Comparison of ENCODE assay signal across 6 cellular contexts in the genomic region with DNA sequence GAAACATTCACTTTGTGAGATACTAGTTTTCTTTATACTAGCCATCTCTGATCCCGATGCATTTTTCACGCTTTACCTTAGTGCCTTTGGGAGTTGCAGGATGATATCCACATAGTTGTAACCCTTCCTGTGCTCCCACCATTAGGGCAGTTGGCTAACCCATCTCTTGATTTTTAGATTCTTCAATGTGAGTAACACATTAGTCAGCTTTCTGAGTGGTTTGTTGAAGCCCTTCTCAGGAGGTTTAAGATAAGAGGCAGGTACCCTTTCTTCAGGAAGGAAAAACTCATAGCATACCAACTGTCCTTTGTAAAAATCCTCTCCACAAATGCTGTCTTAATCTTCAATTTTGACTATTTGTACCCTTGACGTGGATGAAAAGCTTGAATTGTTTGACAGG.
"Had no signal": no experiment of that assay in that cellular context is flagged by ENCODE, and none has a peak within 500 bp of the region (broad histone marks: within the 10 kb centered on the region; RNA-seq: fewer than 3 reads in every experiment).

No MANE protein-coding gene starts in this region.

- ATAC-seq: GM23338, K562 had no signal

- H3K4me3 ChIP-seq: GM23338, K562 had no signal

- H3K4me2 ChIP-seq: GM23338 had no signal

- H3K27ac ChIP-seq: HL-60 had no signal

- DNase-seq: H9, HCEC 1CT, IMR-90 had no signal
